ENCODE assay signal across 1 cellular context in the genomic region with DNA sequence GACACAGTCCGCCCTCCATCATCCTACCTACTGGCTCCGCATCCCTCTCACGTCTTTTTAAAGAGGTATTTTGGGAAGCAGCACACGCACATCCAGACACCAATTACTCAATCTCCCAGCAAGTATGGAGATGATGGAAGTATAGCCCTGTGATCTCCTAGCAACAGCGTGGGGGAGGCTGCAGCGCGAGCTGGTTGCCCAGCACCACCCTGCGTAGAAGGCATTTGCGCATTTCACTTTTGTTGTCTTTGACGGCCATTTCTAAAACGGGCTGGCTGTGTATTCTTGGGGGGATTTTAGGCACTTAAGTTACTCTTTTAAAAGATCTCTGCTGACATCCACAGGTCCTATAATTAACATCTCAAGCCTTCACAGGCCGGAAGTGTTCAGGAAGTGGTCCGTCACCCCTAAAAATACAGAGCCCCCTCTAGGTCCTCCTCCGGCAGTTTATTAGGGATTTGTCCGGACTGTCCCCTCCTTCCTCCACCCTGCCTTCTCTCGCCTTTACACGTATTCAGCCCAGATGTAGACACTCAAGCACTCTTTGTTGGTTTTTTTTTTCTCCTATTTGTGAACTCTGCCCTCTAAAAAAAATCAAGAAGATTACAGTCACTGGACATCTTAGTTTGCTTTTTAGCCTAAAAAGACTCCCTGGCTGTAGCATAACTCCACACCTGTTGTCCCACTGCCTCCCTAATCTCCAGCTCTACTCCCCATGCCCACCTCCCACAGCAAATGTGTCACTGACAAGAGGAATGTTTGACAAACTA.
TF ChIP-seq lines count a peak whose summit lies in the region.

No MANE protein-coding gene starts in this region.

TF ChIP-seq in WTC11, 78 proteins besides CTCF, POLR2A, EP300 and RAD21 (continued from another document):
- TF ChIP-seq, protein P1, sequence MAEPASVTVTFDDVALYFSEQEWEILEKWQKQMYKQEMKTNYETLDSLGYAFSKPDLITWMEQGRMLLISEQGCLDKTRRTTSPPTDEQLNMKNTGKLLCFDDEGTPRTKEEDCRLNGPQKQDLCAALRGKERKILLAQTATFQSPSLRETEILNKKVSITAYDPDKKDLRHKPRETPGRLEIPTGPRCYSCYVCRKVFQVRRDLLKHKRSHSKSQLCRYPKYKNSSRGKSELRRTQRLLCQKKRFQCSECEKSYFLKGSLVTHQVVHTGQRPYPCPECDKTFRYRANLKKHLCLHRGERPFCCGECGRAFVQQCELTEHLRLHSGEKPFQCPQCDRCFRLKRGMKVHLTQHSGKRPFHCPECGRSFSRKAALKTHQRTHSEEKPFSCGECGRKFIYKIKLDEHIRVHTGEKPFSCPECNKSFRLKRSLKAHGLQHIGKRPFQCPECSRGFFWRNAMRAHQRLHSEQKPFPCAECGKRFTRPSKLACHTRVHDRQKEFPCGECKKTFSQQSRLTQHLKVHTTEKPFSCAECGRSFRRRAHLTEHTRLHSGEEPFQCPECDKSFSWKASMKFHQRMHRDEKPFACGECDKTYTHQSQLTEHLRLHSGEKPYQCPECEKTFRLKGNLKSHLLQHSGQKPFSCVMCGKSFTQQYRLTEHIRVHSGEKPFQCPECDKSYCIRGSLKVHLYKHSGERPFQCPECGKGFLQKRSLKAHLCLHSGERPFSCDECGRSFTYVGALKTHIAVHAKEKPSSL (CRISPR knock-in tag; conservative IDR thresholded peaks at IDR 0.05): no peak
